11 cellular contexts compared by ENCODE assay signal in the genomic region with DNA sequence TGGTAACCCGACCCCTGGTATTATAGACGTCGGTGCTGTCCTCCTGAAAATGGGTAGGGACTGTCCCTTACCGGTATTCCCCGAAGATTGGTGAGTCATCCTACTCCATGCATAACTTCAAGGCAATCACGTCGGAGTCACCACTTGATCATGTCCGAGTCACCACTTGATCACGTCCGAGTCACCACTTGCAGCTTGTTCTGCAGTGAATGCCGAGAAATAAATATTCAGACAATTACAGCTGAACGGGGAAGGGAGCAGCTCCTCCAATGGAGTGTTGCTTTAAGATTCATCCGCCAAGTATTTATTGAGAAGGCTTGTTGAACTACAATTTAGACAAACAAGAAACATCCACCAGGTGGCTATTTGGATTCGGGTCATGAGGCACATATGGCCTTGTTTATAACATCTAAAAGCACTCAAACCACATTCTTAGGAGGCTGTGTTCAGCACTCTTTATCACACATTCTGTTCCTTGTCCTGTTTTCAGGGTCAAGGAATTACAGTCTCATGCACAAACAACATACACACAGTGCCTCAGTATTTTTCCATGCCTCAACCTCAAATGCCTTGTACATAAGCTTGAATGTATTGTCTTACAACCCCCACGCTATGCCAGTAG. TPM values are rescaled to one million over a fixed set of nuclear protein-coding genes. Genes with fewer than 3 reads are reported as not detected.
A peak's percentile ranks its signal among the peaks of the same experiment; 100 is the strongest.
DNase-seq lines count a peak whose midpoint lies in the region; ATAC-seq and TF ChIP-seq lines count a peak whose summit lies in the region.
"Had no signal": no experiment of that assay in that cellular context is flagged by ENCODE, and none has a peak within 500 bp of the region (broad histone marks: within the 10 kb centered on the region; RNA-seq: fewer than 3 reads in every experiment).

No MANE protein-coding gene starts in this region.

- no peak for ATAC-seq in GM21390 (IDR thresholded peaks at IDR 0.05; ENCODE audit: unreplicated experiment)

- H3K36me3 ChIP-seq in SJCRH30 = no peaks in the 10 kb centered on the region
- no peaks in the 10 kb centered on the region for H3K36me3 ChIP-seq in tibial artery

- peak; percentile 86 for DNase-seq in EH (ENCODE audit: low read depth)
- peak; percentile 43 for DNase-seq in NCI-H510A treated with DMSO at 0.1 percent for 48 hours (lab: John Stamatoyannopoulos, UW)
- peak; percentile 32 for DNase-seq in dedifferentiated amniotic fluid mesenchymal stem cell (ENCODE audit: extremely low spot score)
- peak; percentile 70 for DNase-seq in non-pigmented ciliary epithelial cell (ENCODE audit: low read depth)
- no peak for DNase-seq in ureter (ENCODE audit: low spot score)
- no peak for DNase-seq in SJCRH30
- DNase-seq in tibial artery = no peak
- DNase-seq: head of caudate nucleus, T-helper 1 cell had no signal

- H3K27ac ChIP-seq in SJCRH30 (no peak overlapping the region), tibial artery (no peak overlapping the region)

- H3K4me3 ChIP-seq in SJCRH30 (no peak overlapping the region), tibial artery (no peak overlapping the region)

- TF ChIP-seq CTCF in tibial artery (IDR thresholded peaks at IDR 0.05) = no peak

- intact Hi-C loops in tibial artery (cut with DNase I; ENCODE audit: low total_unique reads) = no loop called here

- no peaks in the 10 kb centered on the region for H3K4me1 ChIP-seq in SJCRH30
- H3K4me1 ChIP-seq in tibial artery = no peaks in the 10 kb centered on the region

- H3K9me3 ChIP-seq in SJCRH30 (replicated peaks) (no peaks in the 10 kb centered on the region), tibial artery (no peaks in the 10 kb centered on the region)

- no peaks in the 10 kb centered on the region for H3K27me3 ChIP-seq in SJCRH30
- no peaks in the 10 kb centered on the region for H3K27me3 ChIP-seq in tibial artery

RNA-seq across cellular contexts. Expression of a gene that starts 43.1 kb away (rescaled TPM):
- total RNA-seq in ureter = 14.3 TPM
- 23.3 and 25.3 TPM in 2 replicates for total RNA-seq in SJCRH30 (2014; rRNA removed; shearing (Covaris generic))
- total RNA-seq: HT-29 had no signal

Comparison
In these comparisons a context has a peak if more than half of its experiments do, and no peak if none do; other contexts are left out.
1. DNase-seq: peak in EH (single experiment), NCI-H510A treated with DMSO at 0.1 percent for 48 hours (single experiment), dedifferentiated amniotic fluid mesenchymal stem cell (single experiment) and non-pigmented ciliary epithelial cell (single experiment); none in ureter (single experiment), SJCRH30 (0 of 2) and tibial artery (0 of 2).